16 cellular contexts compared by ENCODE assay signal in genomic region chr12:10236720-10237119, GRCh38. TPM values are rescaled to one million over a fixed set of nuclear protein-coding genes. Genes with fewer than 3 reads are reported as not detected.
A peak's percentile ranks its signal among the peaks of the same experiment; 100 is the strongest.
DNase-seq lines count a peak whose midpoint lies in the region; ATAC-seq and TF ChIP-seq lines count a peak whose summit lies in the region.
"Had no signal": no experiment of that assay in that cellular context is flagged by ENCODE, and none has a peak within 500 bp of the region (broad histone marks: within the 10 kb centered on the region; RNA-seq: fewer than 3 reads in every experiment).

No MANE protein-coding gene starts in this region.

- H3K4me3 Mint-ChIP-seq in activated CD8-positive, alpha-beta memory T cell treated with anti-CD3 and anti-CD28 coated beads, Interleukin-2, amount 10 ng/mL, durations not matched to agents 7 days and 5 days = no peak overlapping the region
- H3K4me3 Mint-ChIP-seq in central memory CD8-positive, alpha-beta T cell = peak overlapping the region; percentile 36
- peak overlapping the region; percentile 25 for H3K4me3 Mint-ChIP-seq in natural killer cell treated with Interleukin-12 subunit alpha and Interleukin-12 subunit beta and Interleukin-15 and Interleukin-18, amount 100 ng/mL, for 72 hours
- no peak overlapping the region for H3K4me3 Mint-ChIP-seq in activated CD8-positive, alpha-beta T cell treated with anti-CD3 and anti-CD28 coated beads, Interleukin-2, amount 10 ng/mL, durations not matched to agents 7 days and 5 days
- H3K4me3 Mint-ChIP-seq: HFFc6 had no signal

- H3K79me2 ChIP-seq in PC-3 (ENCODE audit: low read length) = no peaks in the 10 kb centered on the region

- H3K27me3 ChIP-seq in PC-3 (ENCODE audit: low read length) (no peaks in the 10 kb centered on the region), HAP-1 (ENCODE audit: low read depth) (no peaks in the 10 kb centered on the region)
- H3K27me3 ChIP-seq: BLaER1 had no signal

- H3K9ac ChIP-seq in PC-3 (ENCODE audit: low read length) = no peak overlapping the region
- H3K9ac ChIP-seq: BLaER1 had no signal

- H3K36me3 ChIP-seq in PC-3 (ENCODE audit: low read depth, low read length) (no peaks in the 10 kb centered on the region), HAP-1 (replicated peaks) (no peaks in the 10 kb centered on the region)

- TF ChIP-seq CTCF in PC-3 (conservative IDR thresholded peaks at IDR 0.05; ENCODE audit: low read depth, low read length) = no peak

- H3K27me3 Mint-ChIP-seq in activated CD8-positive, alpha-beta memory T cell treated with anti-CD3 and anti-CD28 coated beads, Interleukin-2, amount 10 ng/mL, durations not matched to agents 7 days and 5 days = no peaks in the 10 kb centered on the region
- no peaks in the 10 kb centered on the region for H3K27me3 Mint-ChIP-seq in central memory CD8-positive, alpha-beta T cell
- no peaks in the 10 kb centered on the region for H3K27me3 Mint-ChIP-seq in natural killer cell treated with Interleukin-12 subunit alpha and Interleukin-12 subunit beta and Interleukin-15 and Interleukin-18, amount 100 ng/mL, for 72 hours
- no peaks in the 10 kb centered on the region for H3K27me3 Mint-ChIP-seq in activated CD8-positive, alpha-beta T cell treated with anti-CD3 and anti-CD28 coated beads, Interleukin-2, amount 10 ng/mL, durations not matched to agents 7 days and 5 days (ENCODE audit: low read depth)

- no peaks in the 10 kb centered on the region for H3K9me2 ChIP-seq in PC-3 (replicated peaks; ENCODE audit: low read length)

- intact Hi-C loops in PC-3 (cut with micrococcal nuclease) = loop anchor here (1.0 to 5.0 kb wide), 5 partner anchors 66 to 438 kb away; partner anchors contain the start of gene STYK1

- H3K27ac ChIP-seq in PC-3 (ENCODE audit: low read length) = no peak overlapping the region
- H3K27ac ChIP-seq: 22Rv1, BLaER1 had no signal

- in situ Hi-C loops in HAP-1 (cut with MboI; ENCODE audit: low sequenced_read_pairs) = loop anchor here (10.0 kb wide), 1 partner anchor 328 kb away; no protein-coding TSS in a partner anchor

- peaks cover 50% of the 10 kb centered on the region for H3K36me3 Mint-ChIP-seq in activated CD8-positive, alpha-beta memory T cell treated with anti-CD3 and anti-CD28 coated beads, Interleukin-2, amount 10 ng/mL, durations not matched to agents 7 days and 5 days
- peaks cover 9% of the 10 kb centered on the region for H3K36me3 Mint-ChIP-seq in central memory CD8-positive, alpha-beta T cell (ENCODE audit: insufficient read depth)
- peaks cover 18% of the 10 kb centered on the region for H3K36me3 Mint-ChIP-seq in natural killer cell treated with Interleukin-12 subunit alpha and Interleukin-12 subunit beta and Interleukin-15 and Interleukin-18, amount 100 ng/mL, for 72 hours
- H3K36me3 Mint-ChIP-seq in activated CD8-positive, alpha-beta T cell treated with anti-CD3 and anti-CD28 coated beads, Interleukin-2, amount 10 ng/mL, durations not matched to agents 7 days and 5 days (ENCODE audit: low read depth) = peaks cover 33% of the 10 kb centered on the region

- CTCF ChIA-PET in activated CD8-positive, alpha-beta memory T cell treated with anti-CD3 and anti-CD28 coated beads, Interleukin-2, amount 10 ng/mL, durations not matched to agents 7 days and 5 days (lab: Charles Lee) = interaction anchor here (0.6 to 3.7 kb wide), 23 partner anchors 9 to 513 kb away, joined by 3 to 24 read pairs (median 6); partner anchors contain the start of gene GABARAPL1
- CTCF ChIA-PET in PC-3 (lab: Charles Lee) = interaction anchor here (1.0 kb wide), 1 partner anchor 325 kb away, joined by 3 read pairs; no protein-coding TSS in a partner anchor
- CTCF ChIA-PET in activated CD8-positive, alpha-beta T cell treated with anti-CD3 and anti-CD28 coated beads, Interleukin-2, amount 10 ng/mL, durations not matched to agents 7 days and 5 days (lab: Charles Lee) = interaction anchor here (0.7 to 3.2 kb wide), 37 partner anchors 9 to 1250 kb away, joined by 3 to 32 read pairs (median 6); partner anchors contain the start of gene GABARAPL1

- no peaks in the 10 kb centered on the region for H3K9me3 ChIP-seq in PC-3 (ENCODE audit: low read length)
- H3K9me3 ChIP-seq in HAP-1 = peaks cover 15% of the 10 kb centered on the region

- no peak overlapping the region for H3K4me2 ChIP-seq in PC-3 (ENCODE audit: low read length)

- no peaks in the 10 kb centered on the region for H3F3A ChIP-seq in PC-3 (ENCODE audit: low read length, unreplicated experiment)

- no peaks in the 10 kb centered on the region for H4K20me1 ChIP-seq in PC-3 (ENCODE audit: low read length)
- H4K20me1 ChIP-seq: BLaER1 had no signal

- H2AFZ ChIP-seq in PC-3 (ENCODE audit: low read length) = no peak overlapping the region

- H3K4me3 ChIP-seq in PC-3 (ENCODE audit: low read length) = no peak overlapping the region
- no peak overlapping the region for H3K4me3 ChIP-seq in HAP-1
- H3K4me3 ChIP-seq: BLaER1 had no signal

- no TSS peak for BruUV-seq in PC-3 (replicated peaks; lab: Mats Ljungman, UMichigan)

- H3K4me1 ChIP-seq in PC-3 (ENCODE audit: insufficient read depth, low read length) = peaks cover 12% of the 10 kb centered on the region
- peaks cover 9% of the 10 kb centered on the region for H3K4me1 ChIP-seq in HAP-1

- H3K9me3 Mint-ChIP-seq in activated CD8-positive, alpha-beta memory T cell treated with anti-CD3 and anti-CD28 coated beads, Interleukin-2, amount 10 ng/mL, durations not matched to agents 7 days and 5 days (ENCODE audit: low read depth) = peaks cover 18% of the 10 kb centered on the region
- H3K9me3 Mint-ChIP-seq in central memory CD8-positive, alpha-beta T cell = peaks cover 4% of the 10 kb centered on the region
- peaks cover 5% of the 10 kb centered on the region for H3K9me3 Mint-ChIP-seq in natural killer cell treated with Interleukin-12 subunit alpha and Interleukin-12 subunit beta and Interleukin-15 and Interleukin-18, amount 100 ng/mL, for 72 hours
- H3K9me3 Mint-ChIP-seq in activated CD8-positive, alpha-beta T cell treated with anti-CD3 and anti-CD28 coated beads, Interleukin-2, amount 10 ng/mL, durations not matched to agents 7 days and 5 days (ENCODE audit: insufficient read depth) = peaks cover 10% of the 10 kb centered on the region

- POLR2A ChIA-PET in PC-3 (lab: Charles Lee; ENCODE audit: unreplicated experiment) = interaction anchor here (0.5 kb wide), 1 partner anchor 209 kb away, joined by 6 read pairs; no protein-coding TSS in a partner anchor
- POLR2A ChIA-PET in activated CD8-positive, alpha-beta T cell treated with anti-CD3 and anti-CD28 coated beads, Interleukin-2, amount 10 ng/mL, durations not matched to agents 7 days and 5 days (lab: Charles Lee) = interaction anchor here (1.0 kb wide), 1 partner anchor 149 kb away, joined by 3 read pairs; no protein-coding TSS in a partner anchor

- DNase-seq in activated CD8-positive, alpha-beta memory T cell treated with anti-CD3 and anti-CD28 coated beads, Interleukin-2, amount 10 ng/mL, durations not matched to agents 7 days and 5 days = no peak
- no peak for DNase-seq in activated CD8-positive, alpha-beta memory T cell treated with anti-CD3 and anti-CD28 coated beads, Interleukin-2, amount 50 U/mL, for 4 hours
- peak; percentile 57 for DNase-seq in PC-3
- no peak for DNase-seq in central memory CD8-positive, alpha-beta T cell (ENCODE audit: low spot score in 2 of 2)
- no peak for DNase-seq in natural killer cell treated with Interleukin-12 subunit alpha and Interleukin-12 subunit beta and Interleukin-15 and Interleukin-18, amount 100 ng/mL, for 72 hours (ENCODE audit: low spot score)
- no peak for DNase-seq in SHP77 (lab: John Stamatoyannopoulos, UW)
- DNase-seq in HAP-1 (ENCODE audit: low spot score in 2 of 2) = no peak
- DNase-seq in activated CD8-positive, alpha-beta T cell treated with anti-CD3 and anti-CD28 coated beads, Interleukin-2, amount 10 ng/mL, durations not matched to agents 7 days and 5 days = no peak
- DNase-seq: AML-193, DMS53, GF-D8, HCEC 1CT, HFFc6 had no signal

- H3K4me1 Mint-ChIP-seq in activated CD8-positive, alpha-beta memory T cell treated with anti-CD3 and anti-CD28 coated beads, Interleukin-2, amount 10 ng/mL, durations not matched to agents 7 days and 5 days = peaks cover 45% of the 10 kb centered on the region
- H3K4me1 Mint-ChIP-seq in central memory CD8-positive, alpha-beta T cell = peaks cover 23% of the 10 kb centered on the region
- H3K4me1 Mint-ChIP-seq in natural killer cell treated with Interleukin-12 subunit alpha and Interleukin-12 subunit beta and Interleukin-15 and Interleukin-18, amount 100 ng/mL, for 72 hours (ENCODE audit: low read depth in 2 of 2) = peaks cover 45 to 47% of the 10 kb centered on the region in 2 donors
- H3K4me1 Mint-ChIP-seq in activated CD8-positive, alpha-beta T cell treated with anti-CD3 and anti-CD28 coated beads, Interleukin-2, amount 10 ng/mL, durations not matched to agents 7 days and 5 days (ENCODE audit: low read depth) = peaks cover 34% of the 10 kb centered on the region

- H3K27ac Mint-ChIP-seq in activated CD8-positive, alpha-beta memory T cell treated with anti-CD3 and anti-CD28 coated beads, Interleukin-2, amount 10 ng/mL, durations not matched to agents 7 days and 5 days = peak overlapping the region; percentile 88
- no peak overlapping the region for H3K27ac Mint-ChIP-seq in central memory CD8-positive, alpha-beta T cell (ENCODE audit: low read depth)
- H3K27ac Mint-ChIP-seq in natural killer cell treated with Interleukin-12 subunit alpha and Interleukin-12 subunit beta and Interleukin-15 and Interleukin-18, amount 100 ng/mL, for 72 hours = peak overlapping the region; percentile 51 to 94
- H3K27ac Mint-ChIP-seq in activated CD8-positive, alpha-beta T cell treated with anti-CD3 and anti-CD28 coated beads, Interleukin-2, amount 10 ng/mL, durations not matched to agents 7 days and 5 days = no peak overlapping the region
- H3K27ac Mint-ChIP-seq: HFFc6 had no signal

- ATAC-seq in activated CD8-positive, alpha-beta memory T cell treated with anti-CD3 and anti-CD28 coated beads, Interleukin-2, amount 10 ng/mL, durations not matched to agents 7 days and 5 days = peak; percentile 11
- ATAC-seq in PC-3 = peak; percentile 73
- no peak for ATAC-seq in central memory CD8-positive, alpha-beta T cell (replicated peaks; ENCODE audit: extremely low read depth, poor library complexity, severe bottlenecking)
- ATAC-seq in natural killer cell treated with Interleukin-12 subunit alpha and Interleukin-12 subunit beta and Interleukin-15 and Interleukin-18, amount 100 ng/mL, for 72 hours = no peak
- ATAC-seq in activated CD8-positive, alpha-beta T cell treated with anti-CD3 and anti-CD28 coated beads, Interleukin-2, amount 10 ng/mL, durations not matched to agents 7 days and 5 days = no peak

RNA-seq across cellular contexts. Expression of gene GABARAPL1, which starts 24.0 kb away (rescaled TPM):
- 10 to 100 TPM; 29.3 to 47.5 TPM for total RNA-seq in activated CD8-positive, alpha-beta memory T cell treated with anti-CD3 and anti-CD28 coated beads, Interleukin-2, amount 10 ng/mL, durations not matched to agents 7 days and 5 days
- total RNA-seq in PC-3 (2014; rRNA removed) = 14.9 and 24.5 TPM in 2 replicates
- total RNA-seq in natural killer cell treated with Interleukin-12 subunit alpha and Interleukin-12 subunit beta and Interleukin-15 and Interleukin-18, amount 100 ng/mL, for 72 hours = 10 to 100 TPM; 24.9 to 48.8 TPM
- 10 to 100 TPM; 15.1 to 17.0 TPM for total RNA-seq in activated CD8-positive, alpha-beta T cell treated with anti-CD3 and anti-CD28 coated beads, Interleukin-2, amount 10 ng/mL, durations not matched to agents 7 days and 5 days

RNA-seq across cellular contexts. Expression of gene TMEM52B, which starts 57.9 kb away (rescaled TPM):
- total RNA-seq in activated CD8-positive, alpha-beta memory T cell treated with anti-CD3 and anti-CD28 coated beads, Interleukin-2, amount 10 ng/mL, durations not matched to agents 7 days and 5 days = not detected
- not detected in 2 replicates for total RNA-seq in PC-3 (2014; rRNA removed)
- total RNA-seq in natural killer cell treated with Interleukin-12 subunit alpha and Interleukin-12 subunit beta and Interleukin-15 and Interleukin-18, amount 100 ng/mL, for 72 hours = not detected
- not detected for total RNA-seq in activated CD8-positive, alpha-beta T cell treated with anti-CD3 and anti-CD28 coated beads, Interleukin-2, amount 10 ng/mL, durations not matched to agents 7 days and 5 days
- total RNA-seq: H1 had no signal

Comparison
In these comparisons a context has a peak if more than half of its experiments do, and no peak if none do; other contexts are left out.
1. ATAC-seq: peak in activated CD8-positive, alpha-beta memory T cell treated with anti-CD3 and anti-CD28 coated beads, Interleukin-2, amount 10 ng/mL, durations not matched to agents 7 days and 5 days (single experiment) and PC-3 (single experiment); none in central memory CD8-positive, alpha-beta T cell (single experiment), natural killer cell treated with Interleukin-12 subunit alpha and Interleukin-12 subunit beta and Interleukin-15 and Interleukin-18, amount 100 ng/mL, for 72 hours (0 of 2) and activated CD8-positive, alpha-beta T cell treated with anti-CD3 and anti-CD28 coated beads, Interleukin-2, amount 10 ng/mL, durations not matched to agents 7 days and 5 days (single experiment).
2. H3K27ac Mint-ChIP-seq: peak in activated CD8-positive, alpha-beta memory T cell treated with anti-CD3 and anti-CD28 coated beads, Interleukin-2, amount 10 ng/mL, durations not matched to agents 7 days and 5 days (single experiment) and natural killer cell treated with Interleukin-12 subunit alpha and Interleukin-12 subunit beta and Interleukin-15 and Interleukin-18, amount 100 ng/mL, for 72 hours (2 of 2); none in central memory CD8-positive, alpha-beta T cell (single experiment) and activated CD8-positive, alpha-beta T cell treated with anti-CD3 and anti-CD28 coated beads, Interleukin-2, amount 10 ng/mL, durations not matched to agents 7 days and 5 days (single experiment).
3. H3K4me3 Mint-ChIP-seq: peak in central memory CD8-positive, alpha-beta T cell (single experiment) and natural killer cell treated with Interleukin-12 subunit alpha and Interleukin-12 subunit beta and Interleukin-15 and Interleukin-18, amount 100 ng/mL, for 72 hours (single experiment); none in activated CD8-positive, alpha-beta memory T cell treated with anti-CD3 and anti-CD28 coated beads, Interleukin-2, amount 10 ng/mL, durations not matched to agents 7 days and 5 days (single experiment) and activated CD8-positive, alpha-beta T cell treated with anti-CD3 and anti-CD28 coated beads, Interleukin-2, amount 10 ng/mL, durations not matched to agents 7 days and 5 days (single experiment).